In genomic region chrX:104084534-104085277, GRCh38 we compare ENCODE assay signal across 20 cellular contexts. TPM values are rescaled to one million over a fixed set of nuclear protein-coding genes. Genes with fewer than 3 reads are reported as not detected.
"Had no signal": no experiment of that assay in that cellular context is flagged by ENCODE, and none has a peak within 500 bp of the region (broad histone marks: within the 10 kb centered on the region; RNA-seq: fewer than 3 reads in every experiment).

No MANE protein-coding gene starts in this region.

- H3K36me3 ChIP-seq: gastrocnemius medialis, suprapubic skin, tibial artery, upper lobe of left lung, uterus had no signal

- H3K9me3 ChIP-seq: gastrocnemius medialis, suprapubic skin, tibial artery, upper lobe of left lung, uterus had no signal

- H3K27ac ChIP-seq: gastrocnemius medialis, suprapubic skin, tibial artery, upper lobe of left lung, uterus had no signal

- H3K4me3 ChIP-seq: gastrocnemius medialis, suprapubic skin, tibial artery, upper lobe of left lung, uterus had no signal

- ATAC-seq: esophagus mucosa; gastrocnemius medialis; left ventricle myocardium superior; stimulated activated naive CD8-positive, alpha-beta T cell treated with anti-CD3 and anti-CD28 coated beads, Interleukin-15, Interleukin-2, amounts not matched to agents 100 U/mL and 50 U/mL, for 24 hours had no signal

- H3K4me1 ChIP-seq: gastrocnemius medialis, suprapubic skin, upper lobe of left lung, uterus had no signal

- DNase-seq: effector memory CD4-positive, alpha-beta T cell; gastrocnemius medialis; glutamatergic neuron; immature natural killer cell; left ventricle myocardium superior; mesendoderm; naive B cell; nephron progenitor cell; small intestine; stimulated activated CD4-positive, alpha-beta T cell treated with anti-CD3 and anti-CD28 coated beads, Interleukin-2, amount 100 ng/mL, for 48 hours; stimulated activated naive CD8-positive, alpha-beta T cell treated with anti-CD3 and anti-CD28 coated beads, Interleukin-15, Interleukin-2, amounts not matched to agents 100 U/mL and 50 U/mL, for 24 hours; tibial artery; upper lobe of left lung; uterus had no signal

- H3K27me3 ChIP-seq: suprapubic skin, tibial artery, upper lobe of left lung, uterus had no signal

RNA-seq across cellular contexts. Expression of gene ZCCHC18, which starts 27.6 kb away (rescaled TPM):
- total RNA-seq: esophagus mucosa, gastrocnemius medialis had no signal
- polyA plus RNA-seq: keratinocyte had no signal

RNA-seq across cellular contexts. Expression of gene H2BW2, which starts 45.0 kb away (rescaled TPM):
- total RNA-seq: esophagus mucosa, gastrocnemius medialis, left ventricle myocardium superior, lung microvascular endothelial cell, omental fat pad, pulmonary artery endothelial cell, suprapubic skin, upper lobe of left lung, uterus had no signal
- polyA plus RNA-seq: immature natural killer cell, keratinocyte, small intestine had no signal
